Comparison of ENCODE assay signal across 8 cellular contexts in genomic region chrX:19886375-19886774, GRCh38. TPM values are rescaled to one million over a fixed set of nuclear protein-coding genes. Genes with fewer than 3 reads are reported as not detected.
DNase-seq lines count a peak whose midpoint lies in the region; ATAC-seq and TF ChIP-seq lines count a peak whose summit lies in the region.

No MANE protein-coding gene starts in this region.

- POLR2A ChIA-PET in naive thymus-derived CD4-positive, alpha-beta T cell (lab: Charles Lee): interaction anchor here (1.1 to 1.3 kb wide), 4 partner anchors 31 to 146 kb away, joined by 3 to 6 read pairs (median 4); no protein-coding TSS in a partner anchor

- no peaks in the 10 kb centered on the region for H3K36me3 ChIP-seq in naive thymus-derived CD4-positive, alpha-beta T cell (ENCODE audit: control insufficient read depth in 2 of 3, insufficient read depth in 3 of 3, low read length in 3 of 3)

- ATAC-seq in naive thymus-derived CD4-positive, alpha-beta T cell: no peak
- no peak for ATAC-seq in HG03354 (IDR thresholded peaks at IDR 0.05; ENCODE audit: poor library complexity, severe bottlenecking, unreplicated experiment)
- no peak for ATAC-seq in HG03095 (IDR thresholded peaks at IDR 0.05; ENCODE audit: unreplicated experiment)

- no peaks in the 10 kb centered on the region for H3K36me3 Mint-ChIP-seq in IgD-negative memory B cell
- H3K36me3 Mint-ChIP-seq in naive thymus-derived CD4-positive, alpha-beta T cell: peaks cover 0 to 13% (median 5%) of the 10 kb centered on the region in 5 donors

- no peaks in the 10 kb centered on the region for H3K27me3 Mint-ChIP-seq in IgD-negative memory B cell
- no peaks in the 10 kb centered on the region for H3K27me3 Mint-ChIP-seq in naive thymus-derived CD4-positive, alpha-beta T cell

- intact Hi-C loops in naive thymus-derived CD4-positive, alpha-beta T cell (cut with micrococcal nuclease): loop anchor here in 1 of 2 donors (2.0 kb wide), 3 partner anchors 46 to 140 kb away; no protein-coding TSS in a partner anchor

- H3K9me3 ChIP-seq in naive thymus-derived CD4-positive, alpha-beta T cell (ENCODE audit: control insufficient read depth in 2 of 3, low read length in 3 of 3): no peaks in the 10 kb centered on the region

- H3K4me3 Mint-ChIP-seq in IgD-negative memory B cell: peak overlapping the region; percentile 70 to 95 (median 86)
- H3K4me3 Mint-ChIP-seq in naive thymus-derived CD4-positive, alpha-beta T cell: peak overlapping the region; percentile 61 to 89 (median 80)

- H3K27ac Mint-ChIP-seq in IgD-negative memory B cell: peak overlapping the region; percentile 11 to 94 (median 92)
- peak overlapping the region; percentile 50 to 88 (median 76) for H3K27ac Mint-ChIP-seq in naive thymus-derived CD4-positive, alpha-beta T cell

- CTCF ChIA-PET in naive thymus-derived CD4-positive, alpha-beta T cell (lab: Charles Lee): interaction anchor here (0.6 to 0.8 kb wide), 2 partner anchors 9 to 30 kb away, joined by 3 to 6 read pairs; no protein-coding TSS in a partner anchor

- no peaks in the 10 kb centered on the region for H3K27me3 ChIP-seq in naive thymus-derived CD4-positive, alpha-beta T cell (ENCODE audit: control insufficient read depth in 2 of 2, insufficient read depth in 2 of 2, low read length in 2 of 2)

- H3K27ac ChIP-seq in naive thymus-derived CD4-positive, alpha-beta T cell (ENCODE audit: low read depth, low read length): peak overlapping the region; percentile 64

- peaks cover 5 to 7% of the 10 kb centered on the region in 2 donors for H3K4me1 ChIP-seq in naive thymus-derived CD4-positive, alpha-beta T cell (ENCODE audit: control insufficient read depth in 2 of 2, insufficient read depth in 2 of 2, low read length in 2 of 2)

- no peaks in the 10 kb centered on the region for H3K9me3 Mint-ChIP-seq in IgD-negative memory B cell
- H3K9me3 Mint-ChIP-seq in naive thymus-derived CD4-positive, alpha-beta T cell: peaks cover 0 to 10% (median 0%) of the 10 kb centered on the region in 11 donors

- TF ChIP-seq CTCF in AG09309 (IDR thresholded peaks at IDR 0.05; ENCODE audit: control insufficient read depth, insufficient read depth, low read depth, low read length, missing control alignments) (no peak), choroid plexus epithelial cell (conservative IDR thresholded peaks at IDR 0.05; ENCODE audit: low read depth, low read length) (no peak)

- no peak for DNase-seq in AG09309 (ENCODE audit: low read depth)
- DNase-seq in choroid plexus epithelial cell (ENCODE audit: low read depth): no peak
- no peak for DNase-seq in naive thymus-derived CD4-positive, alpha-beta T cell
- DNase-seq in cerebellar cortex (ENCODE audit: low spot score): no peak
- DNase-seq in NCI-H2196 (lab: John Stamatoyannopoulos, UW; ENCODE audit: unreplicated experiment): no peak

- H3K4me1 Mint-ChIP-seq in IgD-negative memory B cell: peaks cover 9 to 37% (median 27%) of the 10 kb centered on the region in 3 donors
- H3K4me1 Mint-ChIP-seq in naive thymus-derived CD4-positive, alpha-beta T cell: peaks cover 27 to 56% (median 49%) of the 10 kb centered on the region in 7 donors

- H3K4me3 ChIP-seq in AG09309 (ENCODE audit: control insufficient read depth, low read depth, low read length) (peak overlapping the region; percentile 69), choroid plexus epithelial cell (ENCODE audit: low read depth, low read length) (peak overlapping the region; percentile 63)
- peak overlapping the region; percentile 41 for H3K4me3 ChIP-seq in naive thymus-derived CD4-positive, alpha-beta T cell (ENCODE audit: low read length)

RNA-seq across cellular contexts. Expression of gene SH3KBP1, which starts 1.0 kb away (rescaled TPM):
- polyA plus RNA-seq in IgD-negative memory B cell: 93.1 TPM
- 100 to 1,000 TPM; 103 to 130 (median 129) TPM for total RNA-seq in naive thymus-derived CD4-positive, alpha-beta T cell
- 100 to 1,000 TPM; 137 to 183 TPM for polyA plus RNA-seq in naive thymus-derived CD4-positive, alpha-beta T cell
